In genomic region chr2:8098476-8098875, GRCh38 we compare ENCODE assay signal across 1 cellular context.
TF ChIP-seq lines count a peak whose summit lies in the region.

No MANE protein-coding gene starts in this region.

TF ChIP-seq in H1, 55 proteins besides CTCF, POLR2A, EP300 and RAD21:
- no peak for TF ChIP-seq BCL11A (IDR thresholded peaks at IDR 0.05; ENCODE audit: low read depth in 2 of 2, low read length in 2 of 2)
- TF ChIP-seq TBP (IDR thresholded peaks at IDR 0.05; ENCODE audit: low read depth, low read length), result no peak
- no peak for TF ChIP-seq TCF12 (IDR thresholded peaks at IDR 0.05; ENCODE audit: low read depth, low read length)
- TF ChIP-seq, protein P1, sequence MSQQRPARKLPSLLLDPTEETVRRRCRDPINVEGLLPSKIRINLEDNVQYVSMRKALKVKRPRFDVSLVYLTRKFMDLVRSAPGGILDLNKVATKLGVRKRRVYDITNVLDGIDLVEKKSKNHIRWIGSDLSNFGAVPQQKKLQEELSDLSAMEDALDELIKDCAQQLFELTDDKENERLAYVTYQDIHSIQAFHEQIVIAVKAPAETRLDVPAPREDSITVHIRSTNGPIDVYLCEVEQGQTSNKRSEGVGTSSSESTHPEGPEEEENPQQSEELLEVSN (IDR thresholded peaks at IDR 0.05), result no peak
- TF ChIP-seq, protein P2, sequence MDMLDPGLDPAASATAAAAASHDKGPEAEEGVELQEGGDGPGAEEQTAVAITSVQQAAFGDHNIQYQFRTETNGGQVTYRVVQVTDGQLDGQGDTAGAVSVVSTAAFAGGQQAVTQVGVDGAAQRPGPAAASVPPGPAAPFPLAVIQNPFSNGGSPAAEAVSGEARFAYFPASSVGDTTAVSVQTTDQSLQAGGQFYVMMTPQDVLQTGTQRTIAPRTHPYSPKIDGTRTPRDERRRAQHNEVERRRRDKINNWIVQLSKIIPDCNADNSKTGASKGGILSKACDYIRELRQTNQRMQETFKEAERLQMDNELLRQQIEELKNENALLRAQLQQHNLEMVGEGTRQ (IDR thresholded peaks at IDR 0.05; ENCODE audit: low read length), result no peak
- no peak for TF ChIP-seq RBBP5 (IDR thresholded peaks at IDR 0.05; ENCODE audit: borderline replicate concordance, low read depth, low read length)
TF ChIP-seq in H1: peak in this region for 0.
